ENCODE assay signal across 7 cellular contexts in the genomic region with DNA sequence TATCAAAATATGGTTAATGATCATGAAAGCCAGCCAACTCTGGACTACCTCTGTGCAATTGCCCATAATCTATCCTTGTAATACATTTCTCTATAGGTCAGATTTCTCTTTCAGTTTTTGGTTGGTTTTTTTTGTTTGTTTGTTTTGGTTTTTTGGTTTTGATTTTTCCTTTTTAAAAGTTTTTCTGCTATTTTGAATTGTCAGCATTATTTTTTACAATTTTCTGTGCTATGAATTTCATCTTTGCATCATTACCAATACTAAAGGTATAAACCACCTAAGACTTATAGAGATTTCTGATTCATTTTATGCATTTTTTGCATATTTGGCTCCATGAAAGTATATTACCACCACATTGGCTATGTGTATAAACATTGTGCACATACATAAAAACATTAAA.
"Had no signal": no experiment of that assay in that cellular context is flagged by ENCODE, and none has a peak within 500 bp of the region (broad histone marks: within the 10 kb centered on the region; RNA-seq: fewer than 3 reads in every experiment).

No MANE protein-coding gene starts in this region.

- H3K4me3 ChIP-seq: GM23338, HAP-1 had no signal

- ATAC-seq: GM23338, HCT116 had no signal

- H2AFZ ChIP-seq: GM23338 had no signal

- H3K36me3 ChIP-seq: HAP-1 had no signal

- DNase-seq: H7, HFFc6, KG1 had no signal

- H3K4me2 ChIP-seq: GM23338 had no signal

- H3K4me1 ChIP-seq: HAP-1 had no signal

- H3K27ac ChIP-seq: HL-60 had no signal

- H3K9me3 ChIP-seq: HAP-1 had no signal
